ENCODE assay signal across 9 cellular contexts in genomic region chr3:114454592-114455251, GRCh38.
DNase-seq lines count a peak whose midpoint lies in the region; ATAC-seq and TF ChIP-seq lines count a peak whose summit lies in the region.
"Had no signal": no experiment of that assay in that cellular context is flagged by ENCODE, and none has a peak within 500 bp of the region (broad histone marks: within the 10 kb centered on the region; RNA-seq: fewer than 3 reads in every experiment).

No MANE protein-coding gene starts in this region.

- no peaks in the 10 kb centered on the region for H3K36me3 Mint-ChIP-seq in effector memory CD8-positive, alpha-beta T cell (ENCODE audit: insufficient read depth)
- H3K36me3 Mint-ChIP-seq: activated naive CD4-positive, alpha-beta T cell treated with anti-CD3 and anti-CD28 coated beads, Interleukin-2, amount 50 U/mL, for 72 hours had no signal

- peaks cover 6% of the 10 kb centered on the region for H3K4me1 ChIP-seq in testis

- peak overlapping the region; percentile 81 to 86 for H3K27ac ChIP-seq in testis

- no peak overlapping the region for H3K4me3 Mint-ChIP-seq in stimulated activated naive CD8-positive, alpha-beta T cell treated with anti-CD3 and anti-CD28 coated beads, Interleukin-15, amount 100 ng/mL, for 72 hours
- H3K4me3 Mint-ChIP-seq in effector memory CD8-positive, alpha-beta T cell, result no peak overlapping the region

- H3K27ac Mint-ChIP-seq in stimulated activated naive CD8-positive, alpha-beta T cell treated with anti-CD3 and anti-CD28 coated beads, Interleukin-15, amount 100 ng/mL, for 72 hours, result no peak overlapping the region
- no peak overlapping the region for H3K27ac Mint-ChIP-seq in effector memory CD8-positive, alpha-beta T cell
- H3K27ac Mint-ChIP-seq: activated naive CD4-positive, alpha-beta T cell treated with anti-CD3 and anti-CD28 coated beads, Interleukin-2, amount 50 U/mL, for 72 hours had no signal

- POLR2A ChIA-PET in AG04449 (lab: Yijun Ruan, JAX), result interaction anchor here (0.7 kb wide), 1 partner anchor 13 kb away, joined by 3 read pairs; no protein-coding TSS in a partner anchor

- CTCF ChIA-PET in AG04449 (lab: Yijun Ruan, JAX), result interaction anchor here (1.0 to 1.7 kb wide), 3 partner anchors 10 to 34 kb away, joined by 3 to 4 read pairs (median 3); no protein-coding TSS in a partner anchor

- TF ChIP-seq POLR2A in testis (IDR thresholded peaks at IDR 0.05), result no peak

- no peaks in the 10 kb centered on the region for H3K36me3 ChIP-seq in testis (ENCODE audit: low read depth, missing control alignments)

- H3K4me1 Mint-ChIP-seq in stimulated activated naive CD8-positive, alpha-beta T cell treated with anti-CD3 and anti-CD28 coated beads, Interleukin-15, amount 100 ng/mL, for 72 hours, result peaks cover 12% of the 10 kb centered on the region
- peaks cover 0 to 12% of the 10 kb centered on the region in 2 donors for H3K4me1 Mint-ChIP-seq in effector memory CD8-positive, alpha-beta T cell (ENCODE audit: low read depth in 2 of 2)

- no peaks in the 10 kb centered on the region for H3K27me3 Mint-ChIP-seq in stimulated activated naive CD8-positive, alpha-beta T cell treated with anti-CD3 and anti-CD28 coated beads, Interleukin-15, amount 100 ng/mL, for 72 hours
- H3K27me3 Mint-ChIP-seq in effector memory CD8-positive, alpha-beta T cell, result no peaks in the 10 kb centered on the region

- H3K4me3 ChIP-seq in AG04449 (ENCODE audit: low read depth, low read length), result peak overlapping the region; percentile 42
- H3K4me3 ChIP-seq in testis, result peak overlapping the region; percentile 22 to 50

- WGBS in testis, 2 donors, result 23 to 33% methylated on average over 11 of the region's 11 CpGs

- no peak for DNase-seq in AG04449 (ENCODE audit: low read depth, low spot score)
- peak; percentile 18 for DNase-seq in HuH-7 (ENCODE audit: low spot score)
- DNase-seq in amniotic epithelial cell (ENCODE audit: low read depth), result peak; percentile 16
- DNase-seq in islet precursor cell, result peak; percentile 68
- DNase-seq in testis, result peak; percentile 58
- no peak for DNase-seq in stimulated activated naive CD8-positive, alpha-beta T cell treated with anti-CD3 and anti-CD28 coated beads, Interleukin-15, amount 100 ng/mL, for 72 hours
- no peak for DNase-seq in left lobe of liver (ENCODE audit: low spot score)
- no peak for DNase-seq in effector memory CD8-positive, alpha-beta T cell

- no peak for ATAC-seq in stimulated activated naive CD8-positive, alpha-beta T cell treated with anti-CD3 and anti-CD28 coated beads, Interleukin-15, amount 100 ng/mL, for 72 hours
- no peak for ATAC-seq in left lobe of liver
- no peak for ATAC-seq in effector memory CD8-positive, alpha-beta T cell (replicated peaks)

- no peak for TF ChIP-seq CTCF in AG04449 (IDR thresholded peaks at IDR 0.05; ENCODE audit: insufficient read depth, low read length, missing control alignments)
- peak; percentile 86 to 95 (median 90) for TF ChIP-seq CTCF in testis (IDR thresholded peaks at IDR 0.05)

- no peaks in the 10 kb centered on the region for H3K9me3 Mint-ChIP-seq in stimulated activated naive CD8-positive, alpha-beta T cell treated with anti-CD3 and anti-CD28 coated beads, Interleukin-15, amount 100 ng/mL, for 72 hours
- H3K9me3 Mint-ChIP-seq in effector memory CD8-positive, alpha-beta T cell, result no peaks in the 10 kb centered on the region
- H3K9me3 Mint-ChIP-seq: activated naive CD4-positive, alpha-beta T cell treated with anti-CD3 and anti-CD28 coated beads, Interleukin-2, amount 50 U/mL, for 72 hours had no signal

- no peaks in the 10 kb centered on the region for H3K27me3 ChIP-seq in testis

- no peaks in the 10 kb centered on the region for H3K9me3 ChIP-seq in testis

- intact Hi-C loops in testis (cut with DNase I; ENCODE audit: low total_unique reads), result no loop called here

Comparison
In these comparisons a context has a peak if more than half of its experiments do, and no peak if none do; other contexts are left out.
1. DNase-seq: peak in HuH-7 (single experiment), amniotic epithelial cell (single experiment), islet precursor cell (single experiment) and testis (single experiment); none in AG04449 (single experiment), stimulated activated naive CD8-positive, alpha-beta T cell treated with anti-CD3 and anti-CD28 coated beads, Interleukin-15, amount 100 ng/mL, for 72 hours (0 of 2), left lobe of liver (single experiment) and effector memory CD8-positive, alpha-beta T cell (0 of 3).